Comparison of ENCODE assay signal across 8 cellular contexts in genomic region chr7:44565097-44565794, GRCh38. TPM values are rescaled to one million over a fixed set of nuclear protein-coding genes. Genes with fewer than 3 reads are reported as not detected.
A peak's percentile ranks its signal among the peaks of the same experiment; 100 is the strongest.
DNase-seq lines count a peak whose midpoint lies in the region; ATAC-seq and TF ChIP-seq lines count a peak whose summit lies in the region.

No MANE protein-coding gene starts in this region.

- no peaks in the 10 kb centered on the region for H3K4me1 Mint-ChIP-seq in endothelial cell (ENCODE audit: unreplicated experiment)

- peaks cover 10% of the 10 kb centered on the region for H3K4me1 ChIP-seq in mucosa of descending colon (ENCODE audit: low read depth)

- DNase-seq in NOMO-1 treated with dmso at 0.1 percent for 144 hours (lab: John Stamatoyannopoulos, UW; ENCODE audit: unreplicated experiment): peak; percentile 2
- DNase-seq in activated CD8-positive, alpha-beta memory T cell treated with anti-CD3 and anti-CD28 coated beads, Interleukin-2, amount 50 U/mL, for 48 hours: peak; percentile 83
- peak; percentile 83 for DNase-seq in endothelial cell (ENCODE audit: low spot score)
- peak; percentile 75 to 86 (median 80) for DNase-seq in mucosa of descending colon
- peak; percentile 54 for DNase-seq in stimulated activated naive CD4-positive, alpha-beta T cell treated with Interleukin-2 at 50 U/mL for 16 hours (lab: John Stamatoyannopoulos, UW)

- H3K36me3 ChIP-seq in mucosa of descending colon (ENCODE audit: low read depth): no peaks in the 10 kb centered on the region

- ATAC-seq in HG03108 (IDR thresholded peaks at IDR 0.05; ENCODE audit: unreplicated experiment) (peak; percentile 60), mucosa of descending colon (peak; percentile 88), GM21526 (IDR thresholded peaks at IDR 0.05; ENCODE audit: low FRiP score, unreplicated experiment) (no peak)

- H3K4me3 ChIP-seq in mucosa of descending colon: no peak overlapping the region

- peaks cover 13% of the 10 kb centered on the region for H3K27me3 Mint-ChIP-seq in endothelial cell (ENCODE audit: unreplicated experiment)

- H3K9me3 Mint-ChIP-seq in endothelial cell (ENCODE audit: unreplicated experiment): no peaks in the 10 kb centered on the region

- TF ChIP-seq CTCF in GM12874 (IDR thresholded peaks at IDR 0.05; ENCODE audit: insufficient read depth, low read depth, low read length) (peak; percentile 99), endothelial cell (IDR thresholded peaks at IDR 0.05; ENCODE audit: unreplicated experiment) (peak; percentile 96), mucosa of descending colon (IDR thresholded peaks at IDR 0.05) (peak; percentile 97)

- H3K27ac Mint-ChIP-seq in endothelial cell (ENCODE audit: unreplicated experiment): peak overlapping the region; percentile 19

- intact Hi-C loops in mucosa of descending colon (cut with DNase I, micrococcal nuclease): loop anchor here in 1 of 2 donors (10.0 kb wide), 1 partner anchor 320 kb away; no protein-coding TSS in a partner anchor

- H3K9me3 ChIP-seq in mucosa of descending colon: no peaks in the 10 kb centered on the region

- peaks cover 34% of the 10 kb centered on the region for H3K36me3 Mint-ChIP-seq in endothelial cell (ENCODE audit: low read depth, unreplicated experiment)

- no peak overlapping the region for H3K4me3 Mint-ChIP-seq in endothelial cell (ENCODE audit: unreplicated experiment)

RNA-seq across cellular contexts. Expression of gene DDX56, which starts 8.5 kb away (rescaled TPM):
- 71.6 TPM for total RNA-seq in endothelial cell (ENCODE audit: unreplicated experiment)
- 10 to 100 TPM; 50.7 to 60.6 (median 60.0) TPM for total RNA-seq in mucosa of descending colon

RNA-seq across cellular contexts. Expression of gene TMED4, which starts 16.8 kb away (rescaled TPM):
- total RNA-seq in endothelial cell (ENCODE audit: unreplicated experiment) (79.4 TPM), mucosa of descending colon (10 to 100 TPM; 76.7 to 93.3 (median 84.9) TPM)

RNA-seq across cellular contexts. Expression of gene NPC1L1, which starts 24.1 kb away (rescaled TPM):
- total RNA-seq in endothelial cell (ENCODE audit: unreplicated experiment): not detected
- under 1 TPM in 2 of 3 donors, not detected in 1; 0.12 to 0.82 TPM for total RNA-seq in mucosa of descending colon

RNA-seq across cellular contexts. Expression of gene OGDH, which starts 41.2 kb away (rescaled TPM):
- total RNA-seq in endothelial cell (ENCODE audit: unreplicated experiment) (67.1 TPM), mucosa of descending colon (100 to 1,000 TPM; 141 to 186 (median 159) TPM)

Comparison
In these comparisons a context has a peak if more than half of its experiments do, and no peak if none do; other contexts are left out.
1. DNase-seq: peak in every context shown above with its lines; median percentile 83 in activated CD8-positive, alpha-beta memory T cell treated with anti-CD3 and anti-CD28 coated beads, Interleukin-2, amount 50 U/mL, for 48 hours; 83 in endothelial cell; 80 in mucosa of descending colon; 54 in stimulated activated naive CD4-positive, alpha-beta T cell treated with Interleukin-2 at 50 U/mL for 16 hours; 2 in NOMO-1 treated with dmso at 0.1 percent for 144 hours.